ENCODE assay signal across 18 cellular contexts in the genomic region with DNA sequence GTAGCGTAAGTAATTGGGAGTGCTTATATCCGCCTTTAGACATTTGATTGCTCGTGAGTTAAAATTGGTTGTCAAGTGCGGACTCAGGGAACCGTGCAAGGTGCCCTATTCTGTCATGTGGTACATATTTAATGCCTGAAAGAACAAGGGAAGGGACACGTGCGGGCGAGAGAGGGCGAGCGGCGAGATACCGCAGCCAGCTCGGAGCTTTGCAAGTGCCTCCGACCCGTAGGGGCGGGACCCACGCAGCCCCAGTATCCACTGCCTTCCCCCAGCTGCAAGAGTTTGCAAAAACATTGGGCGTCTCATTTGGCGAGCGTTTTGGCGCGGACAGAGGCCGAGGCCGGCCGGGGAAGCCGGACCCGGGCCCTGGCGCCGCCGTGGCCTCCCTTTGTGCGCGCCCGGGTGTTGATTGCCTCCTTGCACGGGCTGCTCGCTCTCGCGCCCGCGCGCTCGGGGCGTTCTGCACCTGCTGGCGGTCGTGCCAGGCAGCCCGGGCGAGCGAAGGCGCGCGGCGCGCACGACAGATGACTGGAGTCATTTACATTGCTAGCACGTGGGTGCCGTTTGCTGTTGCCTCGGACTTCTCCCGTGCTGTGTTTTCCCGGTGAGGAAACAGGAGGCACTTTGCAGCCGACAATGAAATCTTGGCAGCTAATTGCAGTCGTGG.
A peak's percentile ranks its signal among the peaks of the same experiment; 100 is the strongest.
DNase-seq lines count a peak whose midpoint lies in the region; ATAC-seq lines count a peak whose summit lies in the region.
"Had no signal": no experiment of that assay in that cellular context is flagged by ENCODE, and none has a peak within 500 bp of the region (broad histone marks: within the 10 kb centered on the region; RNA-seq: fewer than 3 reads in every experiment).

No MANE protein-coding gene starts in this region.

- DNase-seq in DMS153 (lab: John Stamatoyannopoulos, UW) (peak; percentile 35), DMS153 treated with DMSO at 0.1 percent for 48 hours (lab: John Stamatoyannopoulos, UW; ENCODE audit: unreplicated experiment) (no peak), caudate nucleus (lab: John Stamatoyannopoulos, UW) (peak in 52 of 61 donors; percentile 2 to 72 (median 34)), iPS-NIHi11 (ENCODE audit: low spot score) (peak; percentile 23), putamen (ENCODE audit: low spot score) (peak; percentile 32)
- DNase-seq: activated CD4-positive, alpha-beta memory T cell treated with anti-CD3 and anti-CD28 coated beads, Interleukin-2, amount 10 ng/mL, durations not matched to agents 7 days and 5 days; activated naive CD8-positive, alpha-beta T cell treated with anti-CD3 and anti-CD28 coated beads for 36 hours; activated T-cell treated with anti-CD3 and anti-CD28 coated beads, Interleukin-2, amount 50 U/mL, for 48 hours; effector memory CD4-positive, alpha-beta T cell; NCI-H1417 treated with DMSO at 0.1 percent for 48 hours; SHP77 treated with DMSO at 0.1 percent for 48 hours; stimulated activated naive B cell treated with anti-CD40 and anti-IgM and Interleukin-4, amounts not matched to agents 10 μg/mL and 1 μg/mL and 100 μg/mL, for 72 hours; tibial artery; WERI-Rb-1 had no signal

- H3K27ac ChIP-seq in caudate nucleus (ENCODE audit: low read depth, low read length) = no peak overlapping the region
- H3K27ac ChIP-seq: 22Rv1, tibial artery, WERI-Rb-1 had no signal

- ATAC-seq in HG02884 (IDR thresholded peaks at IDR 0.05; ENCODE audit: unreplicated experiment) (no peak), HG02642 (IDR thresholded peaks at IDR 0.05; ENCODE audit: poor library complexity, unreplicated experiment) (no peak), HG02970 (IDR thresholded peaks at IDR 0.05; ENCODE audit: low FRiP score, unreplicated experiment) (no peak)
- ATAC-seq: stimulated activated naive B cell treated with anti-CD40 and anti-IgM and Interleukin-4, amounts not matched to agents 10 μg/mL and 1 μg/mL and 100 μg/mL, for 72 hours had no signal
